In the genomic region with DNA sequence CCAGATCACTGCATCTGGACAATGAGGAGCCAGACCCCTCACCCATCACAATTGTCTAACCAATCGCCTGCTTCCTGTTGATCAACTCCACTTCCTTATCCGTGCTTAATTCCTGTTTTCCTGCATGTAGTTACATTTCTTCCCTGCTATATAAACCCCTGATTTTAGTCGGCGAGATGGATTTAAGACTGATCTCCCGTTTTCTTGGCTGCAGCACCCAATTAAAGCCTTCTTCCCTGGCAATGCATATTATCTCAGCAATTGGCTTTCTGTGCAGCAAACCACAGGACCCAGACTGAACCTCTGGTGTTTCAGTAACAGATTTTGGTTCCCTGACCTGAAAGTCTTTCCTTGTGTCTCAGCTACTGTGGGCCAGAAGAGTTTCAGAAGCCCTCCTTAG, we compare ENCODE assay signal across 33 cellular contexts.
"Had no signal": no experiment of that assay in that cellular context is flagged by ENCODE, and none has a peak within 500 bp of the region (broad histone marks: within the 10 kb centered on the region; RNA-seq: fewer than 3 reads in every experiment).

No MANE protein-coding gene starts in this region.

- H3K36me3 ChIP-seq: MG63, SJCRH30 had no signal

- H3K27ac ChIP-seq: PC-9, RWPE1, SJCRH30, SK-N-MC had no signal

- H2AFZ ChIP-seq: PC-9 had no signal

- DNase-seq: Kasumi-1, MG63, NCI-H1048, NCI-H1092 treated with DMSO at 0.1 percent for 48 hours, NCI-H1105 treated with DMSO at 0.1 percent for 48 hours, NCI-H1417, NCI-H1436, NCI-H146, NCI-H1694, NCI-H187, NCI-H1930, NCI-H2029 treated with DMSO at 0.1 percent for 48 hours, NCI-H2081 treated with DMSO at 0.1 percent for 48 hours, NCI-H2107, NCI-H2171, NCI-H226, NCI-H446 treated with DMSO at 0.1 percent for 48 hours, NCI-H510A, NCI-H524, NCI-H526, NCI-H69, NCI-H748 treated with DMSO at 0.1 percent for 48 hours, NCI-H82, PC-9, SHP77, SIG-M5, SJCRH30 had no signal

- H3K4me3 ChIP-seq: MG63, PC-9, SJCRH30, SK-N-MC had no signal

- H3K4me1 ChIP-seq: SJCRH30 had no signal

- H3K27me3 ChIP-seq: MG63, SJCRH30 had no signal

- ATAC-seq: Panc1, Right ventricle myocardium inferior, SK-N-SH treated with all-trans-retinoic acid at 6 μM for 48 hours had no signal

- FAIRE-seq: RCC 7860 had no signal

- H3K4me2 ChIP-seq: PC-9 had no signal
